Comparison of ENCODE assay signal across 8 cellular contexts in the genomic region with DNA sequence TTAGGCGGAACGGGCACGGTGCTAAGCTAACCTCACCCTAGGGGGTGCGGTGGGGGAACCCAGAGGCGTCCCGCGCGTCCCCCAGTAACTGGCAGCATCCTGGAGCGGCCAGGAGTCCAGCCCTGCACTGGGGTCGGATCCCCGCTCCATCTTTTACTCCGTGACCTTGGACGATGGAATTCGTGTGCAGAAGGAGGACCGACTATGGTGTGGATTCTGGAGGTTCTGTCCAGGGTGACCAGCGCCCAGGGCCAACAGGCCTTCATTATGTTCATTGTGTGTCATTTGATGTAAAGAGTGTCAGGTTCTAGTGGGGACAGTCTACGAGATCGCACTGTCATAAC. TPM values are rescaled to one million over a fixed set of nuclear protein-coding genes. Genes with fewer than 3 reads are reported as not detected.
DNase-seq lines count a peak whose midpoint lies in the region; ATAC-seq and TF ChIP-seq lines count a peak whose summit lies in the region.

No MANE protein-coding gene starts in this region.

- H3K9ac ChIP-seq in PC-3 (ENCODE audit: low read length): peak overlapping the region; percentile 99

- peaks cover 19% of the 10 kb centered on the region for H3K4me1 Mint-ChIP-seq in Calu3 (ENCODE audit: low read depth, unreplicated experiment)

- no peaks in the 10 kb centered on the region for H3K27me3 Mint-ChIP-seq in Calu3 (ENCODE audit: unreplicated experiment)

- no peak for TF ChIP-seq POLR2A in ovary (IDR thresholded peaks at IDR 0.05)

- H3K4me3 ChIP-seq in PC-3 (ENCODE audit: low read length) (peak overlapping the region; percentile 98), esophagus (ENCODE audit: low read depth in 1 of 2, low read length in 2 of 2) (peak overlapping the region; percentile 77 to 96), ovary (peak overlapping the region; percentile 91)

- 0 out of 2 replicates have a peak overlapping the region, but pooled peaks have one; percentile 65 for H2AFZ ChIP-seq in PC-3 (ENCODE audit: low read length)

- H3K36me3 ChIP-seq in PC-3 (ENCODE audit: low read depth, low read length) (no peaks in the 10 kb centered on the region; the same call in 1 of the 2 replicates), esophagus (ENCODE audit: control insufficient read depth in 2 of 2, insufficient read depth in 2 of 2, low read length in 1 of 2) (peaks cover 0 to 3% of the 10 kb centered on the region in 2 donors), ovary (no peaks in the 10 kb centered on the region)

- CTCF ChIA-PET in Calu3 (lab: Charles Lee) (interaction anchor here (0.9 kb wide), 1 partner anchor 40 kb away, joined by 4 read pairs; no protein-coding TSS in a partner anchor), PC-3 (lab: Charles Lee) (no interaction called here), GM10248 (lab: Yijun Ruan, JAX) (interaction anchor here (1.2 kb wide), 1 partner anchor 285 kb away, joined by 3 read pairs; no protein-coding TSS in a partner anchor)

- peaks cover 70% of the 10 kb centered on the region for H3K79me2 ChIP-seq in PC-3 (ENCODE audit: low read length)

- peak overlapping the region; percentile 73 for H3K27ac ChIP-seq in PC-3 (ENCODE audit: low read length)
- no peak overlapping the region for H3K27ac ChIP-seq in esophagus (ENCODE audit: low read depth in 2 of 2, low read length in 1 of 2)
- H3K27ac ChIP-seq in ovary: peak overlapping the region in 1 of 2 donors; percentile 4

- BruUV-seq in Calu3 (replicated peaks; lab: Mats Ljungman, UMichigan): TSS peak; percentile 66
- BruUV-seq in PC-3 (replicated peaks; lab: Mats Ljungman, UMichigan): TSS peak; percentile 59

- TF ChIP-seq CTCF in Calu3 (IDR thresholded peaks at IDR 0.05; ENCODE audit: unreplicated experiment) (no peak), PC-3 (conservative IDR thresholded peaks at IDR 0.05; ENCODE audit: low read depth, low read length) (no peak), ovary (IDR thresholded peaks at IDR 0.05) (no peak), GM10248 (IDR thresholded peaks at IDR 0.05; ENCODE audit: control extremely low read depth, extremely low read depth, low read depth, missing control alignments) (no peak)

- DNase-seq in Calu3: no peak
- no peak for DNase-seq in PC-3
- no peak for DNase-seq in ovary
- DNase-seq in GM10248 (ENCODE audit: extremely low spot score): no peak
- no peak for DNase-seq in DMS153 (lab: John Stamatoyannopoulos, UW)
- no peak for DNase-seq in NCI-H510A treated with DMSO at 0.1 percent for 48 hours (lab: John Stamatoyannopoulos, UW)

- no peaks in the 10 kb centered on the region for H3K27me3 ChIP-seq in PC-3 (ENCODE audit: low read length)
- H3K27me3 ChIP-seq in esophagus (ENCODE audit: control insufficient read depth in 1 of 2, insufficient read depth in 2 of 2, low read length in 2 of 2): no peaks in the 10 kb centered on the region
- H3K27me3 ChIP-seq in ovary: no peaks in the 10 kb centered on the region

- no peaks in the 10 kb centered on the region for H3K9me3 ChIP-seq in PC-3 (ENCODE audit: low read length)
- H3K9me3 ChIP-seq in esophagus (ENCODE audit: control insufficient read depth in 2 of 2, insufficient read depth in 1 of 2, low read depth in 1 of 2, low read length in 1 of 2): no peaks in the 10 kb centered on the region
- no peaks in the 10 kb centered on the region for H3K9me3 ChIP-seq in ovary

- intact Hi-C loops in Calu3 (cut with micrococcal nuclease; ENCODE audit: unreplicated experiment): no loop called here
- intact Hi-C loops in PC-3 (cut with micrococcal nuclease): no loop called here
- intact Hi-C loops in ovary (cut with DNase I): no loop called here

- H3K9me3 Mint-ChIP-seq in Calu3 (ENCODE audit: low read depth, unreplicated experiment): no peaks in the 10 kb centered on the region

- no peaks in the 10 kb centered on the region for H3F3A ChIP-seq in PC-3 (ENCODE audit: low read length, unreplicated experiment)

- H3K36me3 Mint-ChIP-seq in Calu3 (ENCODE audit: insufficient read depth, unreplicated experiment): peaks cover 47% of the 10 kb centered on the region

- peak overlapping the region; percentile 57 for H3K27ac Mint-ChIP-seq in Calu3 (ENCODE audit: unreplicated experiment)

- peak overlapping the region; percentile 97 for H3K4me2 ChIP-seq in PC-3 (ENCODE audit: low read length)

- no peak for TF ChIP-seq EP300 in ovary (IDR thresholded peaks at IDR 0.05)

- H3K4me1 ChIP-seq in PC-3 (ENCODE audit: insufficient read depth, low read length) (peaks cover 11% of the 10 kb centered on the region), esophagus (ENCODE audit: control insufficient read depth in 2 of 2, insufficient read depth in 2 of 2, low read length in 1 of 2) (peaks cover 0 to 20% of the 10 kb centered on the region in 2 donors), ovary (ENCODE audit: insufficient read depth) (peaks cover 11% of the 10 kb centered on the region)

- H3K4me3 Mint-ChIP-seq in Calu3 (ENCODE audit: low read depth, unreplicated experiment): peak overlapping the region; percentile 83

- ATAC-seq in PC-3 (peak; percentile 23; the same call in 1 of the 2 replicates), GM18520 (IDR thresholded peaks at IDR 0.05; ENCODE audit: unreplicated experiment) (no peak)

- 8% methylated on average over 18 of the region's 18 CpGs for WGBS in esophagus, 2 donors
- WGBS in ovary, 3 donors: 4 to 5% (median 5%) methylated on average over 16 to 18 of the region's 18 CpGs

- POLR2A ChIA-PET in PC-3 (lab: Charles Lee; ENCODE audit: unreplicated experiment) (interaction anchor here (0.5 kb wide), 1 partner anchor 21 kb away, joined by 3 read pairs; no protein-coding TSS in a partner anchor), GM10248 (lab: Yijun Ruan, JAX) (interaction anchor here (0.5 kb wide), 1 partner anchor 26 kb away, joined by 5 read pairs; no protein-coding TSS in a partner anchor)

- H4K20me1 ChIP-seq in PC-3 (ENCODE audit: low read length): no peaks in the 10 kb centered on the region

- no peaks in the 10 kb centered on the region for H3K9me2 ChIP-seq in PC-3 (replicated peaks; ENCODE audit: low read length)

RNA-seq across cellular contexts. Expression of gene SPPL2B, which starts 0.7 kb away (rescaled TPM):
- total RNA-seq in Calu3 (2022) (56.0 and 59.3 TPM in 2 replicates), PC-3 (2014; rRNA removed) (28.6 and 32.2 TPM in 2 replicates), ovary (10 to 100 TPM; 33.5 to 66.6 (median 48.6) TPM)
- polyA plus RNA-seq in esophagus (10 to 100 TPM; 27.4 to 59.1 TPM), ovary (10 to 100 TPM in 1 of 2 donors, 1 to 10 TPM in 1; 1.5 to 39.7 TPM)

RNA-seq across cellular contexts. Expression of gene LSM7, which starts 0.7 kb away (rescaled TPM):
- 71.5 and 93.0 TPM in 2 replicates for total RNA-seq in Calu3 (2022)
- total RNA-seq in PC-3 (2014; rRNA removed): 204 and 282 TPM in 2 replicates
- polyA plus RNA-seq in esophagus: 100 to 1,000 TPM; 223 to 245 TPM
- 100 to 1,000 TPM in 2 of 7 donors, 10 to 100 TPM in 5; 59.4 to 159 (median 79.6) TPM for total RNA-seq in ovary
- 100 to 1,000 TPM in 1 of 2 donors, 10 to 100 TPM in 1; 31.8 to 196 TPM for polyA plus RNA-seq in ovary

RNA-seq across cellular contexts. Expression of gene LINGO3, which starts 21.2 kb away (rescaled TPM):
- not detected in 2 replicates for total RNA-seq in Calu3 (2022)
- total RNA-seq in PC-3 (2014; rRNA removed): 0.58 TPM in 1 of 2 replicates, not detected in the other
- polyA plus RNA-seq in esophagus: under 1 TPM in 1 of 2 donors, not detected in 1; 0.02 TPM
- total RNA-seq in ovary: not detected
- polyA plus RNA-seq in ovary: not detected

RNA-seq across cellular contexts. Expression of gene TMPRSS9, which starts 30.9 kb away (rescaled TPM):
- not detected in 2 replicates for total RNA-seq in Calu3 (2022)
- total RNA-seq in PC-3 (2014; rRNA removed): 0.17 TPM in 1 of 2 replicates, not detected in the other
- under 1 TPM in 1 of 2 donors, not detected in 1; 0.04 TPM for polyA plus RNA-seq in esophagus
- under 1 TPM in 6 of 7 donors, not detected in 1; 0.07 to 0.51 (median 0.23) TPM for total RNA-seq in ovary
- polyA plus RNA-seq in ovary: under 1 TPM; 0.05 to 0.13 TPM

RNA-seq across cellular contexts. Expression of gene PEAK3, which starts 47.2 kb away (rescaled TPM):
- not detected in 2 replicates for total RNA-seq in Calu3 (2022)
- not detected in 2 replicates for total RNA-seq in PC-3 (2014; rRNA removed)
- polyA plus RNA-seq in esophagus: under 1 TPM; 0.02 to 0.06 TPM
- total RNA-seq in ovary: under 1 TPM in 5 of 7 donors, not detected in 2; 0.11 to 0.62 (median 0.35) TPM
- under 1 TPM in 1 of 2 donors, not detected in 1; 0.10 TPM for polyA plus RNA-seq in ovary
